In genomic region chr19:8342684-8343482, GRCh38 we compare ENCODE assay signal across 8 cellular contexts. TPM values are rescaled to one million over a fixed set of nuclear protein-coding genes. Genes with fewer than 3 reads are reported as not detected.
DNase-seq lines count a peak whose midpoint lies in the region; ATAC-seq and TF ChIP-seq lines count a peak whose summit lies in the region.

KANK3 (minus strand) TSS chr19:8343262; CDS start chr19:8337828, 5,434 bp downstream.

- H3K9me3 ChIP-seq in CD4-positive, alpha-beta memory T cell (ENCODE audit: control insufficient read depth in 1 of 2, low read length in 2 of 2), result no peaks in the 10 kb centered on the region

- intact Hi-C loops in CD4-positive, alpha-beta memory T cell (cut with micrococcal nuclease), result loop anchor here (1.0 kb wide), 1 partner anchor 22 kb away; the partner anchor contains the start of genes NDUFA7 and RPS28

- H3K4me1 ChIP-seq in CD4-positive, alpha-beta memory T cell (ENCODE audit: insufficient read depth, low read length), result peaks cover 10% of the 10 kb centered on the region

- no peaks in the 10 kb centered on the region for H3K36me3 ChIP-seq in CD4-positive, alpha-beta memory T cell (ENCODE audit: insufficient read depth, low read length)

- TF ChIP-seq RAD21 in Ishikawa (IDR thresholded peaks at IDR 0.05; ENCODE audit: low read depth), result no peak

- peak; percentile 88 to 94 (median 89) for DNase-seq in CD4-positive, alpha-beta memory T cell
- DNase-seq in RPMI7951 (ENCODE audit: low read depth) (peak; percentile 95), activated gamma-delta T cell (lab: John Stamatoyannopoulos, UW) (peak; percentile 92), fibroblast of villous mesenchyme (ENCODE audit: low read depth) (peak; percentile 97)
- peak; percentile 78 to 90 (median 82) for DNase-seq in stimulated activated naive CD4-positive, alpha-beta T cell (lab: John Stamatoyannopoulos, UW)

- peak within 1 kb of the TSS; percentile 43 for H3K27ac ChIP-seq in CD4-positive, alpha-beta memory T cell (ENCODE audit: low read depth, low read length)

- peak within 1 kb of the TSS; percentile 24 to 82 (median 70) for H3K27ac Mint-ChIP-seq in CD4-positive, alpha-beta memory T cell
- H3K27ac Mint-ChIP-seq in nephron, result no peak within 1 kb of the TSS

- H3K4me1 Mint-ChIP-seq in CD4-positive, alpha-beta memory T cell, result peaks cover 0 to 13% (median 8%) of the 10 kb centered on the region in 4 donors
- peaks cover 7% of the 10 kb centered on the region for H3K4me1 Mint-ChIP-seq in nephron

- H3K27me3 Mint-ChIP-seq in CD4-positive, alpha-beta memory T cell, result peaks cover 0 to 7% of the 10 kb centered on the region in 2 donors
- H3K27me3 Mint-ChIP-seq in nephron (ENCODE audit: low read depth), result peaks cover 55% of the 10 kb centered on the region

- no peaks in the 10 kb centered on the region for H3K27me3 ChIP-seq in CD4-positive, alpha-beta memory T cell (ENCODE audit: insufficient read depth, low read length)

- TF ChIP-seq EP300 in Ishikawa (IDR thresholded peaks at IDR 0.05; ENCODE audit: borderline replicate concordance), result no peak

- ATAC-seq in GM21367 (IDR thresholded peaks at IDR 0.05; ENCODE audit: unreplicated experiment), result peak; percentile 55

- TF ChIP-seq CTCF in fibroblast of villous mesenchyme (IDR thresholded peaks at IDR 0.05; ENCODE audit: insufficient read depth, low read depth, low read length) (no peak), nephron (IDR thresholded peaks at IDR 0.05; ENCODE audit: unreplicated experiment in 3 of 3) (no peak)

- no peaks in the 10 kb centered on the region for H3K9me3 Mint-ChIP-seq in CD4-positive, alpha-beta memory T cell
- no peaks in the 10 kb centered on the region for H3K9me3 Mint-ChIP-seq in nephron

- CTCF ChIA-PET in CD4-positive, alpha-beta memory T cell (lab: Charles Lee; ENCODE audit: partially characterized antibody), result interaction anchor here (1.1 to 7.0 kb wide), 2 partner anchors 11 to 106 kb away, joined by 3 to 76 read pairs; no protein-coding TSS in a partner anchor

- POLR2A ChIA-PET in CD4-positive, alpha-beta memory T cell (lab: Charles Lee; ENCODE audit: partially characterized antibody), result interaction anchor here (1.2 to 3.3 kb wide), 5 partner anchors 11 to 171 kb away, joined by 3 to 16 read pairs (median 6); partner anchors contain the start of genes NDUFA7, RPS28 and ZNF414

- H3K4me3 Mint-ChIP-seq in CD4-positive, alpha-beta memory T cell, result peak within 1 kb of the TSS; percentile 82 to 88 (median 86)
- H3K4me3 Mint-ChIP-seq in nephron, result peak within 1 kb of the TSS; percentile 73 to 82 (median 79)

- no peaks in the 10 kb centered on the region for H3K36me3 Mint-ChIP-seq in CD4-positive, alpha-beta memory T cell
- no peaks in the 10 kb centered on the region for H3K36me3 Mint-ChIP-seq in nephron (ENCODE audit: low read depth)

- peak within 1 kb of the TSS; percentile 11 to 52 for H3K4me3 ChIP-seq in CD4-positive, alpha-beta memory T cell (ENCODE audit: low read length in 2 of 2)
- H3K4me3 ChIP-seq in fibroblast of villous mesenchyme (ENCODE audit: low read depth, low read length), result peak within 1 kb of the TSS; percentile 68

TF ChIP-seq in Ishikawa, 13 proteins besides CTCF, POLR2A, EP300 and RAD21:
- peak; percentile 93 for TF ChIP-seq ZBTB7A (IDR thresholded peaks at IDR 0.05; ENCODE audit: low read depth)
- peak; percentile 91 for TF ChIP-seq TEAD4 (IDR thresholded peaks at IDR 0.05)
- TF ChIP-seq REST (IDR thresholded peaks at IDR 0.05; ENCODE audit: low read depth), result no peak
- TF ChIP-seq MAX (IDR thresholded peaks at IDR 0.05), result peak; percentile 17; the same call in 1 of the 2 replicates
- 0 out of 2 replicates have a peak, but pooled peaks have one; percentile 20 for TF ChIP-seq TAF1 (IDR thresholded peaks at IDR 0.05; ENCODE audit: low read depth)
- TF ChIP-seq YY1 (IDR thresholded peaks at IDR 0.05; ENCODE audit: low read depth), result no peak
- TF ChIP-seq TCF12 (IDR thresholded peaks at IDR 0.05; ENCODE audit: low read depth), result 0 out of 2 replicates have a peak, but pooled peaks have one; percentile 25

RNA-seq across cellular contexts. Expression of gene KANK3, which starts in this region (rescaled TPM):
- 1 to 10 TPM; 5.0 to 6.3 TPM for total RNA-seq in CD4-positive, alpha-beta memory T cell
- polyA plus RNA-seq in CD4-positive, alpha-beta memory T cell, result 1 to 10 TPM; 1.1 to 1.9 TPM
- total RNA-seq in RPMI7951 (2014; rRNA removed; shearing (Covaris generic)), result 0.24 TPM in 1 of 2 replicates, not detected in the other
- total RNA-seq in fibroblast of villous mesenchyme, result under 0.01 and 0.64 TPM in 2 replicates

Comparison
In these comparisons a context has a peak if more than half of its experiments do, and no peak if none do; other contexts are left out.
1. Peak in every context shown above with its lines: DNase-seq, ATAC-seq, H3K4me3 ChIP-seq and H3K27ac ChIP-seq.
2. Peak in DNase-seq in RPMI7951; RNA of the gene not detected or under 1 TPM.
3. Peak in DNase-seq and H3K4me3 ChIP-seq in fibroblast of villous mesenchyme; RNA of the gene not detected or under 1 TPM.
4. H3K27ac Mint-ChIP-seq: peak in CD4-positive, alpha-beta memory T cell (7 of 7); none in nephron (0 of 3).